ENCODE assay signal across 11 cellular contexts in genomic region chr20:36917240-36917639, GRCh38. TPM values are rescaled to one million over a fixed set of nuclear protein-coding genes. Genes with fewer than 3 reads are reported as not detected.
"Had no signal": no experiment of that assay in that cellular context is flagged by ENCODE, and none has a peak within 500 bp of the region (broad histone marks: within the 10 kb centered on the region; RNA-seq: fewer than 3 reads in every experiment).

No MANE protein-coding gene starts in this region.

- H3K9me3 ChIP-seq: HAP-1 had no signal

- H3K4me3 Mint-ChIP-seq: HFFc6, IgD-negative memory B cell had no signal

- H3K27me3 Mint-ChIP-seq: IgD-negative memory B cell had no signal

- DNase-seq: GOT3, H7, HFFc6 had no signal

- H3K27ac ChIP-seq: GM23248, HL-60 had no signal

- H3K9me3 Mint-ChIP-seq: HFFc6, IgD-negative memory B cell had no signal

- ATAC-seq: HCT116, HepG2 had no signal

- H3K4me1 Mint-ChIP-seq: IgD-negative memory B cell had no signal

- H3K4me1 ChIP-seq: HAP-1 had no signal

- H3K27ac Mint-ChIP-seq: HFFc6, IgD-negative memory B cell had no signal

- H3K4me3 ChIP-seq: GM23248, HAP-1 had no signal

RNA-seq across cellular contexts. Expression of gene TLDC2, which starts 41.3 kb away (rescaled TPM):
- total RNA-seq: H4, HT1080 had no signal
- polyA plus RNA-seq: IgD-negative memory B cell had no signal
